In the genomic region with DNA sequence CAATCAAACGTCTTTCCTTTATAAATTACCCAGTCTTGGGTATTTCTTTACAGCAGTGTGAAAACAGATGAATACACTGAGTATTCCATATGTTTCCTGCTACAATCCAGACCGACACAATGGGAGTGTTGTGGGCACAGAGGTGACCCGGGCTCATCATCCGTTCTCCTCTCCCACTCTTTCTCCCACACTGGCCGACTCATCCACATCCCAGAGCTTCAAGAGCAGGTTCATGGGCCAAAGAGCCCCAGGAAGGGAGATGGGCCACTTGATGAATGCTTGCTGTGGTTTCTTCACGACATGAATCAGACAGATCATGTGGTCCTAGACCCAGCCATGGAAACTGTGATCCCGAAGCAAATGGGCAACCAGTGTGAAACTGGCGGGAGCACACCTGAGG, we compare ENCODE assay signal across 24 cellular contexts.
"Had no signal": no experiment of that assay in that cellular context is flagged by ENCODE, and none has a peak within 500 bp of the region (broad histone marks: within the 10 kb centered on the region; RNA-seq: fewer than 3 reads in every experiment).

No MANE protein-coding gene starts in this region.

- DNase-seq: activated CD4-positive, alpha-beta memory T cell treated with anti-CD3 and anti-CD28 coated beads, Interleukin-2, amount 10 ng/mL, durations not matched to agents 7 days and 5 days; activated CD4-positive, alpha-beta T cell treated with anti-CD3 and anti-CD28 coated beads for 1 hour; activated CD4-positive, alpha-beta T cell treated with anti-CD3 and anti-CD28 coated beads for 4 hours; activated CD4-positive, alpha-beta T cell treated with anti-CD3 and anti-CD28 coated beads, Interleukin-2, amount 10 ng/mL, durations not matched to agents 7 days and 5 days; activated CD4-positive, alpha-beta T cell treated with anti-CD3 and anti-CD28 coated beads, Interleukin-2, amount 50 U/mL, for 4 hours; activated CD8-positive, alpha-beta memory T cell treated with anti-CD3 and anti-CD28 coated beads, Interleukin-2, amount 50 U/mL, for 48 hours; activated effector memory CD4-positive, alpha-beta T cell treated with Interleukin-2 at 50 U/mL for 16 hours; activated gamma-delta T cell treated with Interleukin-2 at 50 U/mL for 16 hours; activated naive CD4-positive, alpha-beta T cell treated with anti-CD3 and anti-CD28 coated beads, Interleukin-2, amount 50 U/mL, for 16 hours; activated naive CD4-positive, alpha-beta T cell treated with Interleukin-2 at 50 U/mL for 16 hours; activated T-cell treated with anti-CD3 and anti-CD28 coated beads for 4 hours; activated T-cell treated with anti-CD3 and anti-CD28 coated beads, Interleukin-2, amount 50 U/mL, for 4 hours; amygdala; aorta; body of pancreas; caudate nucleus; cortex of kidney; dermis blood vessel endothelial cell; effector CD4-positive, alpha-beta T cell; effector memory CD8-positive, alpha-beta T cell; erythroblast; foreskin melanocyte; heart right ventricle; T-helper 2 cell had no signal
